13 cellular contexts compared by ENCODE assay signal in genomic region chr1:53412285-53413174, GRCh38. TPM values are rescaled to one million over a fixed set of nuclear protein-coding genes. Genes with fewer than 3 reads are reported as not detected.
A peak's percentile ranks its signal among the peaks of the same experiment; 100 is the strongest.
DNase-seq lines count a peak whose midpoint lies in the region; ATAC-seq, FAIRE-seq and TF ChIP-seq lines count a peak whose summit lies in the region.
"Had no signal": no experiment of that assay in that cellular context is flagged by ENCODE, and none has a peak within 500 bp of the region (broad histone marks: within the 10 kb centered on the region; RNA-seq: fewer than 3 reads in every experiment).

No MANE protein-coding gene starts in this region.

- no peaks in the 10 kb centered on the region for H3K27me3 ChIP-seq in CD4-positive, CD25-positive, alpha-beta regulatory T cell (ENCODE audit: control insufficient read depth, insufficient read depth, low read length)
- no peaks in the 10 kb centered on the region for H3K27me3 ChIP-seq in HUES6 (ENCODE audit: control insufficient read depth, insufficient read depth, low read length)

- DNase-seq in CD4-positive, CD25-positive, alpha-beta regulatory T cell: no peak
- DNase-seq in activated naive CD8-positive, alpha-beta T cell treated with anti-CD3 and anti-CD28 coated beads, Interleukin-2, amount 50 U/mL, for 24 hours: no peak
- DNase-seq in natural killer cell: no peak
- DNase-seq in dedifferentiated amniotic fluid mesenchymal stem cell (ENCODE audit: extremely low spot score): no peak
- DNase-seq in kidney: no peak
- DNase-seq in DMS114 treated with DMSO at 0.1 percent for 48 hours (lab: John Stamatoyannopoulos, UW; ENCODE audit: unreplicated experiment): no peak

- H3K9me3 Mint-ChIP-seq in CD4-positive, CD25-positive, alpha-beta regulatory T cell: no peaks in the 10 kb centered on the region
- no peaks in the 10 kb centered on the region for H3K9me3 Mint-ChIP-seq in activated naive CD8-positive, alpha-beta T cell treated with anti-CD3 and anti-CD28 coated beads, Interleukin-2, amount 50 U/mL, for 24 hours
- no peaks in the 10 kb centered on the region for H3K9me3 Mint-ChIP-seq in natural killer cell

- no peaks in the 10 kb centered on the region for H3K9me3 ChIP-seq in CD4-positive, CD25-positive, alpha-beta regulatory T cell (ENCODE audit: control insufficient read depth in 2 of 2, low read length in 2 of 2)
- no peaks in the 10 kb centered on the region; the same call in 1 of the 2 replicates for H3K9me3 ChIP-seq in HUES6 (ENCODE audit: control insufficient read depth, insufficient read depth, low read depth, low read length)
- H3K9me3 ChIP-seq in kidney (ENCODE audit: control insufficient read depth in 1 of 2, low read length in 2 of 2): no peaks in the 10 kb centered on the region

- H3K27ac Mint-ChIP-seq in CD4-positive, CD25-positive, alpha-beta regulatory T cell: peak overlapping the region; percentile 97 to 99 (median 97)
- H3K27ac Mint-ChIP-seq in activated naive CD8-positive, alpha-beta T cell treated with anti-CD3 and anti-CD28 coated beads, Interleukin-2, amount 50 U/mL, for 24 hours: peak overlapping the region; percentile 91
- H3K27ac Mint-ChIP-seq in natural killer cell: peak overlapping the region; percentile 74 to 93

- TF ChIP-seq CTCF in natural killer cell (IDR thresholded peaks at IDR 0.05): no peak
- no peak for TF ChIP-seq CTCF in kidney (IDR thresholded peaks at IDR 0.05; ENCODE audit: borderline replicate concordance, extremely low read depth, insufficient read depth)

- peaks cover 6 to 63% (median 42%) of the 10 kb centered on the region in 4 donors for H3K4me1 Mint-ChIP-seq in CD4-positive, CD25-positive, alpha-beta regulatory T cell
- H3K4me1 Mint-ChIP-seq in activated naive CD8-positive, alpha-beta T cell treated with anti-CD3 and anti-CD28 coated beads, Interleukin-2, amount 50 U/mL, for 24 hours: peaks cover 70% of the 10 kb centered on the region
- H3K4me1 Mint-ChIP-seq in natural killer cell: peaks cover 20 to 36% of the 10 kb centered on the region in 2 donors

- H3K4me3 Mint-ChIP-seq in CD4-positive, CD25-positive, alpha-beta regulatory T cell: peak overlapping the region in 3 of 4 donors; percentile 54 to 70 (median 67)
- H3K4me3 Mint-ChIP-seq in activated naive CD8-positive, alpha-beta T cell treated with anti-CD3 and anti-CD28 coated beads, Interleukin-2, amount 50 U/mL, for 24 hours: peak overlapping the region; percentile 37
- H3K4me3 Mint-ChIP-seq in natural killer cell: peak overlapping the region; percentile 25

- H3K4me3 ChIP-seq in CD4-positive, CD25-positive, alpha-beta regulatory T cell (ENCODE audit: low read depth, low read length): peak overlapping the region; percentile 22
- H3K4me3 ChIP-seq in HUES6 (ENCODE audit: low read depth, low read length) (no peak overlapping the region), kidney (ENCODE audit: low read length in 2 of 2) (no peak overlapping the region)

- ATAC-seq in CD4-positive, CD25-positive, alpha-beta regulatory T cell (ENCODE audit: low read depth in 2 of 2): no peak
- no peak for ATAC-seq in activated naive CD8-positive, alpha-beta T cell treated with anti-CD3 and anti-CD28 coated beads, Interleukin-2, amount 50 U/mL, for 24 hours
- no peak for ATAC-seq in natural killer cell
- ATAC-seq in HG03520 (IDR thresholded peaks at IDR 0.05; ENCODE audit: unreplicated experiment): no peak

- H3K9ac ChIP-seq in HUES6 (ENCODE audit: low read length): peak overlapping the region; percentile 11
- H3K9ac ChIP-seq in kidney (ENCODE audit: low read length in 2 of 2): no peak overlapping the region

- no peaks in the 10 kb centered on the region for H3K27me3 Mint-ChIP-seq in CD4-positive, CD25-positive, alpha-beta regulatory T cell
- H3K27me3 Mint-ChIP-seq in activated naive CD8-positive, alpha-beta T cell treated with anti-CD3 and anti-CD28 coated beads, Interleukin-2, amount 50 U/mL, for 24 hours: no peaks in the 10 kb centered on the region
- no peaks in the 10 kb centered on the region for H3K27me3 Mint-ChIP-seq in natural killer cell (ENCODE audit: low read depth in 2 of 2)

- H3K4me1 ChIP-seq in CD4-positive, CD25-positive, alpha-beta regulatory T cell (ENCODE audit: control insufficient read depth, insufficient read depth, low read length, poor library complexity, severe bottlenecking): peaks cover 59% of the 10 kb centered on the region
- peaks cover 67% of the 10 kb centered on the region for H3K4me1 ChIP-seq in HUES6 (ENCODE audit: control insufficient read depth, insufficient read depth, low read length)
- H3K4me1 ChIP-seq in kidney (ENCODE audit: control insufficient read depth in 1 of 2, insufficient read depth in 1 of 2, low read depth in 1 of 2, low read length in 2 of 2): peaks cover 0 to 3% of the 10 kb centered on the region in 2 donors

- H3K27ac ChIP-seq in CD4-positive, CD25-positive, alpha-beta regulatory T cell (ENCODE audit: insufficient read depth, low read length, poor library complexity, severe bottlenecking): peak overlapping the region; percentile 85
- H3K27ac ChIP-seq in HUES6 (ENCODE audit: low read depth, low read length) (no peak overlapping the region), kidney (ENCODE audit: low read depth in 2 of 2, low read length in 2 of 2) (no peak overlapping the region)

- no peak for FAIRE-seq in kidney (lab: Jason Lieb, UNC)
- FAIRE-seq: H54 had no signal

- intact Hi-C loops in natural killer cell (cut with micrococcal nuclease): no loop called here
- intact Hi-C loops in kidney (cut with DNase I): no loop called here

- H3K36me3 Mint-ChIP-seq in CD4-positive, CD25-positive, alpha-beta regulatory T cell: no peaks in the 10 kb centered on the region
- H3K36me3 Mint-ChIP-seq in activated naive CD8-positive, alpha-beta T cell treated with anti-CD3 and anti-CD28 coated beads, Interleukin-2, amount 50 U/mL, for 24 hours (ENCODE audit: low read depth): no peaks in the 10 kb centered on the region
- H3K36me3 Mint-ChIP-seq in natural killer cell: no peaks in the 10 kb centered on the region

- H3K36me3 ChIP-seq in CD4-positive, CD25-positive, alpha-beta regulatory T cell (ENCODE audit: control insufficient read depth, insufficient read depth, low read length): no peaks in the 10 kb centered on the region
- H3K36me3 ChIP-seq in HUES6 (ENCODE audit: control insufficient read depth, insufficient read depth, low read length) (no peaks in the 10 kb centered on the region; the same call in 1 of the 2 replicates), kidney (ENCODE audit: control insufficient read depth in 1 of 2, insufficient read depth in 2 of 2, low read length in 2 of 2) (no peaks in the 10 kb centered on the region)

RNA-seq across cellular contexts. Expression of gene DMRTB1, which starts 46.7 kb away (rescaled TPM):
- not detected for total RNA-seq in CD4-positive, CD25-positive, alpha-beta regulatory T cell
- polyA plus RNA-seq in CD4-positive, CD25-positive, alpha-beta regulatory T cell: not detected
- total RNA-seq in natural killer cell: not detected
- total RNA-seq in kidney: not detected
- polyA plus RNA-seq in kidney (ENCODE audit: insufficient read depth, low read depth, low replicate concordance): not detected
- total RNA-seq: epithelial cell of proximal tubule, mammary epithelial cell, pulmonary artery endothelial cell, urinary bladder had no signal
- polyA plus RNA-seq: mammary epithelial cell, urinary bladder had no signal
